ENCODE assay signal across 8 cellular contexts in the genomic region with DNA sequence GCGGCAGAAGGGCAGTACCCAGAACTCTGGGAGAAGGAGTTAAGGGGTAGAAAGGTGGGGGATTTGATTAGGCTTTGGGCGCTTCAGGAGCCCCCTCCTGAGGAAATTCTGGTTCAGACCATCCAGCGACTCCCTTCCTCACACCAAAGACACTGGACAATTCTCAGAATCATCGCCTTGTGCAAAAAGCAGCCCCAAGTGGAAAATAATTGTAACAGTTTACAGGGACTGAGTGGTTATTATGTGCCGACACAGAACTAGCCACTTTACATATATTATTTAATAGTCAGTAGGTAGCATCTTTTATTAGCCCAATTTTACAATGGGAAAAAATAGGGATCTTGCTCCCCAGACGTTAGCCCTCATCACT. TPM values are rescaled to one million over a fixed set of nuclear protein-coding genes. Genes with fewer than 3 reads are reported as not detected.
DNase-seq lines count a peak whose midpoint lies in the region; ATAC-seq and TF ChIP-seq lines count a peak whose summit lies in the region.

No MANE protein-coding gene starts in this region.

- intact Hi-C loops in activated CD4-positive, alpha-beta T cell treated with anti-CD3 and anti-CD28 coated beads for 36 hours (cut with DNase I, micrococcal nuclease), result loop anchor here in 1 of 2 experiments (1.0 kb wide), 1 partner anchor 55 kb away; the partner anchor contains the start of gene APBB1
- intact Hi-C loops in adrenal gland (cut with DNase I), result no loop called here

- POLR2A ChIA-PET in activated CD4-positive, alpha-beta T cell treated with anti-CD3 and anti-CD28 coated beads for 36 hours (lab: Charles Lee), result no interaction called here

- peaks cover 5 to 14% of the 10 kb centered on the region in 2 donors for H3K4me1 ChIP-seq in adrenal gland (replicated peaks in 1 of 2)

- peak overlapping the region; percentile 33 for H3K27ac Mint-ChIP-seq in activated CD4-positive, alpha-beta T cell treated with anti-CD3 and anti-CD28 coated beads for 36 hours

- no peak for DNase-seq in activated CD4-positive, alpha-beta T cell treated with anti-CD3 and anti-CD28 coated beads for 36 hours
- no peak for DNase-seq in activated CD4-positive, alpha-beta T cell treated with anti-CD3 and anti-CD28 coated beads for 48 hours
- DNase-seq in adrenal gland (no peak), OCI-M2 (lab: John Stamatoyannopoulos, UW; ENCODE audit: unreplicated experiment) (no peak), activated gamma-delta T cell (lab: John Stamatoyannopoulos, UW) (no peak)

- peaks cover 16% of the 10 kb centered on the region for H3K4me1 Mint-ChIP-seq in activated CD4-positive, alpha-beta T cell treated with anti-CD3 and anti-CD28 coated beads for 36 hours

- H3K36me3 Mint-ChIP-seq in activated CD4-positive, alpha-beta T cell treated with anti-CD3 and anti-CD28 coated beads for 36 hours (ENCODE audit: low read depth), result no peaks in the 10 kb centered on the region

- no peaks in the 10 kb centered on the region for H3K9me3 ChIP-seq in adrenal gland (replicated peaks in 1 of 3)

- TF ChIP-seq POLR2A in adrenal gland (IDR thresholded peaks at IDR 0.05), result no peak

- CTCF ChIA-PET in activated CD4-positive, alpha-beta T cell treated with anti-CD3 and anti-CD28 coated beads for 36 hours (lab: Charles Lee), result interaction anchor here (1.1 kb wide), 1 partner anchor 10 kb away, joined by 5 read pairs; no protein-coding TSS in a partner anchor

- H3K4me3 ChIP-seq in adrenal gland, result peak overlapping the region in 2 of 4 donors; percentile 63 to 92

- WGBS in adrenal gland, 4 donors, result 29 to 43% (median 37%) methylated on average over 5 to 6 of the region's 6 CpGs

- H3K4me3 Mint-ChIP-seq in activated CD4-positive, alpha-beta T cell treated with anti-CD3 and anti-CD28 coated beads for 36 hours, result peak overlapping the region; percentile 60

- H3K27ac ChIP-seq in adrenal gland (peak overlapping the region; percentile 84 to 97 (median 95)), layer of hippocampus (ENCODE audit: low read depth, low read length) (peak overlapping the region; percentile 92), temporal lobe (ENCODE audit: low read depth, low read length) (peak overlapping the region; percentile 94)

- H3K9me3 Mint-ChIP-seq in activated CD4-positive, alpha-beta T cell treated with anti-CD3 and anti-CD28 coated beads for 36 hours (ENCODE audit: low read depth), result no peaks in the 10 kb centered on the region

- TF ChIP-seq CTCF in adrenal gland (IDR thresholded peaks at IDR 0.05), result no peak

- H3K27me3 Mint-ChIP-seq in activated CD4-positive, alpha-beta T cell treated with anti-CD3 and anti-CD28 coated beads for 36 hours, result peaks cover 3% of the 10 kb centered on the region

- peaks cover 0 to 26% of the 10 kb centered on the region in 2 donors for H3K36me3 ChIP-seq in adrenal gland (replicated peaks in 1 of 2)

- H3K27me3 ChIP-seq in adrenal gland, result no peaks in the 10 kb centered on the region
- H3K27me3 ChIP-seq in layer of hippocampus (ENCODE audit: control insufficient read depth, insufficient read depth, low read length), result no peaks in the 10 kb centered on the region

- ATAC-seq in activated CD4-positive, alpha-beta T cell treated with anti-CD3 and anti-CD28 coated beads for 36 hours, result no peak
- no peak for ATAC-seq in GM18858 (IDR thresholded peaks at IDR 0.05; ENCODE audit: unreplicated experiment)

RNA-seq across cellular contexts. Expression of gene TRIM3, which starts 0.7 kb away (rescaled TPM):
- 1 to 10 TPM; 3.8 to 4.2 TPM for total RNA-seq in activated CD4-positive, alpha-beta T cell treated with anti-CD3 and anti-CD28 coated beads for 36 hours
- total RNA-seq in adrenal gland (10 to 100 TPM in 4 of 8 donors, 1 to 10 TPM in 4; 6.6 to 20.6 (median 10.4) TPM), temporal lobe (38.8 TPM)
- 10 to 100 TPM in 2 of 3 donors, 1 to 10 TPM in 1; 6.7 to 23.8 (median 16.8) TPM for polyA plus RNA-seq in adrenal gland

RNA-seq across cellular contexts. Expression of gene ARFIP2, which starts 6.7 kb away (rescaled TPM):
- 10 to 100 TPM; 36.7 to 40.3 TPM for total RNA-seq in activated CD4-positive, alpha-beta T cell treated with anti-CD3 and anti-CD28 coated beads for 36 hours
- total RNA-seq in adrenal gland, result 100 to 1,000 TPM in 1 of 8 donors, 10 to 100 TPM in 7; 47.4 to 108 (median 65.5) TPM
- 10 to 100 TPM; 51.1 to 65.0 (median 53.1) TPM for polyA plus RNA-seq in adrenal gland
- total RNA-seq in temporal lobe, result 23.4 TPM

RNA-seq across cellular contexts. Expression of gene TIMM10B, which starts 6.9 kb away (rescaled TPM):
- 10 to 100 TPM; 27.1 to 39.2 TPM for total RNA-seq in activated CD4-positive, alpha-beta T cell treated with anti-CD3 and anti-CD28 coated beads for 36 hours
- total RNA-seq in adrenal gland (10 to 100 TPM; 30.3 to 81.9 (median 40.5) TPM), temporal lobe (17.5 TPM)
- 10 to 100 TPM; 12.1 to 96.9 (median 16.7) TPM for polyA plus RNA-seq in adrenal gland

RNA-seq across cellular contexts. Expression of gene DNHD1, which starts 22.7 kb away (rescaled TPM):
- 10 to 100 TPM; 20.9 to 21.0 TPM for total RNA-seq in activated CD4-positive, alpha-beta T cell treated with anti-CD3 and anti-CD28 coated beads for 36 hours
- total RNA-seq in adrenal gland (10 to 100 TPM in 3 of 8 donors, 1 to 10 TPM in 5; 5.7 to 14.0 (median 8.7) TPM), temporal lobe (3.0 TPM)
- 10 to 100 TPM in 2 of 3 donors, 1 to 10 TPM in 1; 3.9 to 27.1 (median 16.8) TPM for polyA plus RNA-seq in adrenal gland

RNA-seq across cellular contexts. Expression of gene HPX, which starts 33.6 kb away (rescaled TPM):
- under 1 TPM; 0.16 to 0.33 TPM for total RNA-seq in activated CD4-positive, alpha-beta T cell treated with anti-CD3 and anti-CD28 coated beads for 36 hours
- total RNA-seq in adrenal gland (10 to 100 TPM in 1 of 8 donors, 1 to 10 TPM in 6, under 1 TPM in 1; 0.26 to 25.2 (median 1.7) TPM), temporal lobe (1.5 TPM)
- polyA plus RNA-seq in adrenal gland, result 1 to 10 TPM; 1.5 to 1.8 (median 1.8) TPM
